ENCODE assay signal across 8 cellular contexts in the genomic region with DNA sequence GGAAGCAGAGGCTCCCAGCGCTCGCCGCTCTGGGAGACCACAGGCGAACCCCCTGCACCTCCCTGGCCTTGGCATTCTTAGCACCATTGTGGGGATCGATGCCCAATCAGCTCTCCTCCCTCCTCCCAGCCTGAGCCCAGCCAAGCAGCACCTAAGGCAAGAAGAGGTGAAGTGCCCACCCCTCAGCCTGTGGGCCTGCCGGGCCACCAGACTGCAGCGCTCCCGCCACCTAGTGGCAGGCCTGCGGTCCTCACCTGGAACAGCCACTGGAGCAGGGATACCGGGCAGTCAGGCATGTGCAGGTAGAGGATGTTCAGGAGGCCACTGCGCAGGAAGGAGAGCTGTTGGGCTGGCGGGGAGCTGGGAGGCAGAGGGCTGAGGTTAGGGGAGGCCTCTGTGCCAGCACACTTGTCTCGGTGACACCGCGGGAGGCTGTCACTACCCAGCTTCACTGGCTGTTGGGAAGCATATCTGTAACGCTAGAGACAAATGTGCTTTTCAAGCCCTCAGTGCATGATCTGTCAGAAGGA. TPM values are rescaled to one million over a fixed set of nuclear protein-coding genes. Genes with fewer than 3 reads are reported as not detected.
DNase-seq lines count a peak whose midpoint lies in the region; ATAC-seq and TF ChIP-seq lines count a peak whose summit lies in the region.

No MANE protein-coding gene starts in this region.

- H3K27ac Mint-ChIP-seq in activated naive CD4-positive, alpha-beta T cell treated with anti-CD3 and anti-CD28 coated beads, Interleukin-2, amount 50 U/mL, for 72 hours: no peak overlapping the region

- peak; percentile 86 for TF ChIP-seq CTCF in NB4 (IDR thresholded peaks at IDR 0.05; ENCODE audit: low read depth, low read length)
- TF ChIP-seq CTCF in cardiac muscle cell (IDR thresholded peaks at IDR 0.05; ENCODE audit: low read depth, low read length): peak; percentile 91

- intact Hi-C loops in posterior vena cava (cut with DNase I): loop anchor here in 1 of 2 donors (2.0 to 10.0 kb wide), 3 partner anchors 44 to 216 kb away; a partner anchor contains a TSS

- H3K4me3 ChIP-seq in NB4 (ENCODE audit: low read depth, low read length) (no peak overlapping the region), cardiac muscle cell (no peak overlapping the region)

- ATAC-seq in activated naive CD4-positive, alpha-beta T cell treated with anti-CD3 and anti-CD28 coated beads, Interleukin-2, amount 50 U/mL, for 72 hours: peak; percentile 92 to 95

- H3K4me1 ChIP-seq in cardiac muscle cell (ENCODE audit: low read depth): no peaks in the 10 kb centered on the region

- no peaks in the 10 kb centered on the region for H3K36me3 ChIP-seq in cardiac muscle cell

- DNase-seq in NOMO-1 (lab: John Stamatoyannopoulos, UW; ENCODE audit: unreplicated experiment in 2 of 2) (peak; percentile 42 to 68), NOMO-1 treated with DMSO at 0.1 percent for 48 hours (lab: John Stamatoyannopoulos, UW; ENCODE audit: unreplicated experiment) (no peak), NB4 (ENCODE audit: low read depth) (peak; percentile 77), SKM-1 treated with dmso at 0.1 percent for 144 hours (lab: John Stamatoyannopoulos, UW; ENCODE audit: unreplicated experiment) (peak; percentile 36), cardiac muscle cell (ENCODE audit: low read depth in 1 of 2, low spot score in 1 of 2) (peak; percentile 67 to 90), posterior vena cava (ENCODE audit: low spot score) (peak; percentile 86), ureter (ENCODE audit: low spot score) (peak; percentile 79)
- DNase-seq in activated naive CD4-positive, alpha-beta T cell treated with anti-CD3 and anti-CD28 coated beads, Interleukin-2, amount 50 U/mL, for 72 hours (ENCODE audit: low spot score in 2 of 2): peak; percentile 70 to 83

- no peak for TF ChIP-seq POLR2A in NB4 (IDR thresholded peaks at IDR 0.05; ENCODE audit: extremely low read depth, insufficient read length)

- no peaks in the 10 kb centered on the region for H3K27me3 ChIP-seq in cardiac muscle cell

- H3K9me3 Mint-ChIP-seq in activated naive CD4-positive, alpha-beta T cell treated with anti-CD3 and anti-CD28 coated beads, Interleukin-2, amount 50 U/mL, for 72 hours: no peaks in the 10 kb centered on the region

- H3K9me3 ChIP-seq in cardiac muscle cell (ENCODE audit: low read depth): no peaks in the 10 kb centered on the region

- no peaks in the 10 kb centered on the region for H3K36me3 Mint-ChIP-seq in activated naive CD4-positive, alpha-beta T cell treated with anti-CD3 and anti-CD28 coated beads, Interleukin-2, amount 50 U/mL, for 72 hours

- H3K27ac ChIP-seq in cardiac muscle cell: no peak overlapping the region

RNA-seq across cellular contexts. Expression of a gene that starts 35.2 kb away (rescaled TPM):
- under 1 TPM; 0.31 to 0.43 TPM for total RNA-seq in activated naive CD4-positive, alpha-beta T cell treated with anti-CD3 and anti-CD28 coated beads, Interleukin-2, amount 50 U/mL, for 72 hours
- 1.3 and 1.4 TPM in 2 replicates for total RNA-seq in cardiac muscle cell
- 0.87 and 4.0 TPM in 2 replicates for polyA plus RNA-seq in cardiac muscle cell
- total RNA-seq in posterior vena cava: 1 to 10 TPM in 1 of 2 donors, under 1 TPM in 1; 0.38 to 1.2 TPM
- total RNA-seq in ureter: 1.0 TPM
